In the genomic region with DNA sequence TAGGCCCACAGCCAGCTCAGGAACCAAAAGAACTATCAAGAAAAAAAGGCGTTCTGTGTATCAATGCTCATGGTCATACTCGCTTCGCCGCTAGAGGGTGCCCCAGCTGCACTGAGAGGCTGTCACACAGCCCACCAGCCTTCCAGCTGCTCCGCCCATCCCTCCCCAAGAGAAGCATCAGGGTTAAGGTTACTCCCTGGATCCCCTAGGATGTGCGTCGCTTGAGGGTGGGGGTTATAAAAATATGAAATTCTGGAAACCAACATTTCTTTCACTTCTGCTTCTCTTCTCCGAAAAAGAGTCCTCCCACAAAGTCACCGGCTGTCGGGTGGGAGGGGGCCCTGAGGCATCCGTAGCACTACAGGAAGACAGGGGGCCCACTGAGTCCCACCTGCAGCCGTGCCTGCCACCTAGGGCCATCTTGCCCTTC, we compare ENCODE assay signal across 8 cellular contexts. TPM values are rescaled to one million over a fixed set of nuclear protein-coding genes. Genes with fewer than 3 reads are reported as not detected.
DNase-seq lines count a peak whose midpoint lies in the region; ATAC-seq and TF ChIP-seq lines count a peak whose summit lies in the region.

No MANE protein-coding gene starts in this region.

- TF ChIP-seq CTCF in heart right ventricle (IDR thresholded peaks at IDR 0.05) (peak; percentile 90 to 96 (median 93)), tibial artery (IDR thresholded peaks at IDR 0.05) (peak; percentile 88 to 96)

- H3K27me3 ChIP-seq in heart right ventricle (no peaks in the 10 kb centered on the region), tibial artery (no peaks in the 10 kb centered on the region)

- peak; percentile 70 for DNase-seq in NK-92 treated with Interleukin-12 subunit alpha and Interleukin-12 subunit beta, amount 100 ng/mL, for 24 hours (lab: John Stamatoyannopoulos, UW)
- DNase-seq in NK-92 (lab: John Stamatoyannopoulos, UW; ENCODE audit: unreplicated experiment), result no peak
- peak; percentile 80 for DNase-seq in NCI-H1436 (lab: John Stamatoyannopoulos, UW)
- DNase-seq in T-helper 1 cell, result peak; percentile 64 to 83 (median 77)
- peak; percentile 64 for DNase-seq in amniotic epithelial cell (ENCODE audit: low read depth)
- DNase-seq in heart right ventricle, result peak; percentile 90 to 92
- DNase-seq in posterior cingulate gyrus, result peak; percentile 73 to 96 (median 88)
- DNase-seq in tibial artery, result peak; percentile 90 to 95

- peak; percentile 39 to 74 (median 60) for ATAC-seq in heart right ventricle

- peak overlapping the region in 9 of 10 donors; percentile 2 to 96 (median 81) for H3K4me3 ChIP-seq in heart right ventricle
- peak overlapping the region; percentile 70 to 93 for H3K4me3 ChIP-seq in tibial artery

- intact Hi-C loops in heart right ventricle (cut with DNase I), result loop anchor here in 7 of 10 donors (1.0 to 10.0 kb wide), 11 partner anchors 52 to 448 kb away; a partner anchor contains a TSS
- intact Hi-C loops in posterior cingulate gyrus (cut with DNase I), result loop anchor here (1.0 to 10.0 kb wide), 4 partner anchors 56 to 444 kb away; a partner anchor contains a TSS
- intact Hi-C loops in tibial artery (cut with DNase I; ENCODE audit: low total_unique reads), result loop anchor here (5.0 kb wide), 2 partner anchors 57 to 112 kb away; a partner anchor contains a TSS

- H3K4me1 ChIP-seq in heart right ventricle, result peaks cover 20 to 69% (median 53%) of the 10 kb centered on the region in 9 donors
- peaks cover 10 to 65% (median 49%) of the 10 kb centered on the region in 4 donors for H3K4me1 ChIP-seq in tibial artery

- no peaks in the 10 kb centered on the region for H3K9me3 ChIP-seq in heart right ventricle
- H3K9me3 ChIP-seq in tibial artery, result no peaks in the 10 kb centered on the region

- peak overlapping the region in 9 of 10 donors; percentile 73 to 99 (median 98) for H3K27ac ChIP-seq in heart right ventricle
- H3K27ac ChIP-seq in tibial artery, result peak overlapping the region; percentile 95 to 98

- peaks cover 0 to 47% (median 15%) of the 10 kb centered on the region in 9 donors for H3K36me3 ChIP-seq in heart right ventricle
- H3K36me3 ChIP-seq in tibial artery, result peaks cover 32 to 43% (median 39%) of the 10 kb centered on the region in 3 donors

- 12 to 15% methylated on average over 12 of the region's 12 CpGs for WGBS in heart right ventricle, 2 donors

RNA-seq across cellular contexts. Expression of a gene that starts 1.7 kb away (rescaled TPM):
- 10 to 100 TPM; 28.2 to 49.1 (median 37.3) TPM for total RNA-seq in heart right ventricle
- polyA plus RNA-seq in heart right ventricle, result 10 to 100 TPM; 17.4 to 23.9 TPM

RNA-seq across cellular contexts. Expression of a gene that starts 26.5 kb away (rescaled TPM):
- total RNA-seq in heart right ventricle, result 10 to 100 TPM; 14.7 to 32.9 (median 24.0) TPM
- polyA plus RNA-seq in heart right ventricle, result 1 to 10 TPM; 8.6 to 9.2 TPM
